1 cellular context compared by ENCODE assay signal in the genomic region with DNA sequence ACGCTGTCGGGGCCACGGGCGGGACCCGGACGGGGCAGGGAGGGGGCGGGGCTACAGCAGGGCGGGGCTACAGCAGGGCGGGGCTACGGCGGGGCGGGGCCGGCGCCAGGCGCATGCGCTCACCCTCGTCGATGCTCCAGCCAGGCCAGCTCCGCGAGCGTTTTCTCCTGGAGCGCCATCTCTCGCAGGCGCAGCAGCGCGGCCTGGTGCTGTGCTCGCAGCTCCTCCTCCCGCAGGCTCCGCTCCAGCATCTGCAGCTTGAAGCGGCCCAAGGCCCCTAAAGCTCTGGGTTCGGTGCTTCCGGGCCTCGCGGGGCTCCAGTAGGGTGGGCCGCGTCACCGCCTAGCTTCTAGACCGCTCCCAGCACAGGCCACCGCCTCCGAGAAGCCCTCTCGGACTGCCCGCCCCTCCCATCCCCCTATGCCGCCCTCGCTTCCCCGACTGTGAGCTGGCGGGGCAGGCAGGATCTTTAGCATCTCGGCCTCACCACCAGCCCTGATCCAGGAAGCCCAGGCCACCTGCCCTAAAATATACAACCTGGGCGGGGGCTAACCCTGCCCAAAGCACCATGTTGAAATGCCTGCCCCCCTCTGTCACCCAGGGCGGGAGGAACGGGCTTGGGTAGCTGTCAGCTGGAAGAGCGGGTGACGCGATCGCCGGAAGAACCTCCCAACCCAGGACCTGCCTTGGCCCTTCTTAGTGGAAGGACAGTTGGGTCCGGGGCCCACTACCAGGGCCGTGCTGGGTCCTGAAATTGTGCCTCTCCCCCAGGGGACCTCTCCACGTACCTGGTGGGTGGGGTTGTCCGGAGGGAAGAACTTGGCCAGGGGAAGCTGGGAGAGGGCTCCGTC.
TF ChIP-seq lines count a peak whose summit lies in the region.

No MANE protein-coding gene starts in this region.

TF ChIP-seq in GM12878, 131 proteins besides CTCF, POLR2A, EP300 and RAD21 (continued from another document and continues in another):
- TF ChIP-seq, protein P1, sequence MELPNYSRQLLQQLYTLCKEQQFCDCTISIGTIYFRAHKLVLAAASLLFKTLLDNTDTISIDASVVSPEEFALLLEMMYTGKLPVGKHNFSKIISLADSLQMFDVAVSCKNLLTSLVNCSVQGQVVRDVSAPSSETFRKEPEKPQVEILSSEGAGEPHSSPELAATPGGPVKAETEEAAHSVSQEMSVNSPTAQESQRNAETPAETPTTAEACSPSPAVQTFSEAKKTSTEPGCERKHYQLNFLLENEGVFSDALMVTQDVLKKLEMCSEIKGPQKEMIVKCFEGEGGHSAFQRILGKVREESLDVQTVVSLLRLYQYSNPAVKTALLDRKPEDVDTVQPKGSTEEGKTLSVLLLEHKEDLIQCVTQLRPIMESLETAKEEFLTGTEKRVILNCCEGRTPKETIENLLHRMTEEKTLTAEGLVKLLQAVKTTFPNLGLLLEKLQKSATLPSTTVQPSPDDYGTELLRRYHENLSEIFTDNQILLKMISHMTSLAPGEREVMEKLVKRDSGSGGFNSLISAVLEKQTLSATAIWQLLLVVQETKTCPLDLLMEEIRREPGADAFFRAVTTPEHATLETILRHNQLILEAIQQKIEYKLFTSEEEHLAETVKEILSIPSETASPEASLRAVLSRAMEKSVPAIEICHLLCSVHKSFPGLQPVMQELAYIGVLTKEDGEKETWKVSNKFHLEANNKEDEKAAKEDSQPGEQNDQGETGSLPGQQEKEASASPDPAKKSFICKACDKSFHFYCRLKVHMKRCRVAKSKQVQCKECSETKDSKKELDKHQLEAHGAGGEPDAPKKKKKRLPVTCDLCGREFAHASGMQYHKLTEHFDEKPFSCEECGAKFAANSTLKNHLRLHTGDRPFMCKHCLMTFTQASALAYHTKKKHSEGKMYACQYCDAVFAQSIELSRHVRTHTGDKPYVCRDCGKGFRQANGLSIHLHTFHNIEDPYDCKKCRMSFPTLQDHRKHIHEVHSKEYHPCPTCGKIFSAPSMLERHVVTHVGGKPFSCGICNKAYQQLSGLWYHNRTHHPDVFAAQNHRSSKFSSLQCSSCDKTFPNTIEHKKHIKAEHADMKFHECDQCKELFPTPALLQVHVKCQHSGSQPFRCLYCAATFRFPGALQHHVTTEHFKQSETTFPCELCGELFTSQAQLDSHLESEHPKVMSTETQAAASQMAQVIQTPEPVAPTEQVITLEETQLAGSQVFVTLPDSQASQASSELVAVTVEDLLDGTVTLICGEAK (IDR thresholded peaks at IDR 0.05; ENCODE audit: borderline replicate concordance) = no peak
- TF ChIP-seq MEF2A (IDR thresholded peaks at IDR 0.05; ENCODE audit: insufficient read depth, low read depth, low read length) (no peak), WRNIP1 (IDR thresholded peaks at IDR 0.05; ENCODE audit: borderline replicate concordance, low read depth, low read length) (no peak), RBBP5 (conservative IDR thresholded peaks at IDR 0.05) (no peak), TAF1 (IDR thresholded peaks at IDR 0.05; ENCODE audit: borderline replicate concordance, low read depth, low read length) (peak; percentile 45; the same call in 1 of the 2 replicates), PAX5 (IDR thresholded peaks at IDR 0.05; ENCODE audit: borderline replicate concordance, low read depth, low read length) (no peak), POLR2AphosphoS5 (IDR thresholded peaks at IDR 0.05; ENCODE audit: low read length) (peak; percentile 75; the same call in 1 of the 2 replicates), EGR1 (IDR thresholded peaks at IDR 0.05; ENCODE audit: borderline replicate concordance in 1 of 2, low read depth in 2 of 2, low read length in 2 of 2) (no peak), JUND (IDR thresholded peaks at IDR 0.05; ENCODE audit: low read depth, low read length) (no peak), SMC3 (IDR thresholded peaks at IDR 0.05; ENCODE audit: borderline replicate concordance, low read length) (peak; percentile 18; the same call in 1 of the 2 replicates), STAT3 (IDR thresholded peaks at IDR 0.05; ENCODE audit: low read depth, low read length) (no peak), MXI1 (IDR thresholded peaks at IDR 0.05; ENCODE audit: low read depth, low read length) (no peak), NR2C1 (IDR thresholded peaks at IDR 0.05) (no peak), GABPA (IDR thresholded peaks at IDR 0.05; ENCODE audit: low read depth) (no peak), IKZF2 (IDR thresholded peaks at IDR 0.05) (no peak), NFIC (IDR thresholded peaks at IDR 0.05; ENCODE audit: low read depth, low read length) (no peak), KDM1A (IDR thresholded peaks at IDR 0.05; ENCODE audit: borderline replicate concordance) (no peak), CBFB (IDR thresholded peaks at IDR 0.05; ENCODE audit: low read depth) (no peak), POU2F2 (IDR thresholded peaks at IDR 0.05; ENCODE audit: borderline replicate concordance, low read depth, low read length) (no peak), MTA2 (IDR thresholded peaks at IDR 0.05; ENCODE audit: low read depth) (no peak), TCF7 (IDR thresholded peaks at IDR 0.05; ENCODE audit: borderline replicate concordance) (no peak), SPI1 (IDR thresholded peaks at IDR 0.05; ENCODE audit: borderline replicate concordance, insufficient read depth, low read depth, low read length) (no peak), ZNF622 (IDR thresholded peaks at IDR 0.05) (no peak), ZNF384 (IDR thresholded peaks at IDR 0.05; ENCODE audit: borderline replicate concordance, low read depth, low read length) (no peak), FOS (IDR thresholded peaks at IDR 0.05; ENCODE audit: borderline replicate concordance, extremely low read depth, insufficient read length) (no peak), LARP7 (IDR thresholded peaks at IDR 0.05) (peak; percentile 55), FOXK2 (IDR thresholded peaks at IDR 0.05) (no peak), STAT1 (conservative IDR thresholded peaks at IDR 0.05) (no peak), KLF5 (IDR thresholded peaks at IDR 0.05; ENCODE audit: partially characterized antibody) (peak; percentile 29), SP1 (IDR thresholded peaks at IDR 0.05; ENCODE audit: low read depth, low read length) (no peak), ESRRA (IDR thresholded peaks at IDR 0.05; ENCODE audit: low read length) (no peak), PAX8 (IDR thresholded peaks at IDR 0.05) (no peak)
- TF ChIP-seq, protein P2, sequence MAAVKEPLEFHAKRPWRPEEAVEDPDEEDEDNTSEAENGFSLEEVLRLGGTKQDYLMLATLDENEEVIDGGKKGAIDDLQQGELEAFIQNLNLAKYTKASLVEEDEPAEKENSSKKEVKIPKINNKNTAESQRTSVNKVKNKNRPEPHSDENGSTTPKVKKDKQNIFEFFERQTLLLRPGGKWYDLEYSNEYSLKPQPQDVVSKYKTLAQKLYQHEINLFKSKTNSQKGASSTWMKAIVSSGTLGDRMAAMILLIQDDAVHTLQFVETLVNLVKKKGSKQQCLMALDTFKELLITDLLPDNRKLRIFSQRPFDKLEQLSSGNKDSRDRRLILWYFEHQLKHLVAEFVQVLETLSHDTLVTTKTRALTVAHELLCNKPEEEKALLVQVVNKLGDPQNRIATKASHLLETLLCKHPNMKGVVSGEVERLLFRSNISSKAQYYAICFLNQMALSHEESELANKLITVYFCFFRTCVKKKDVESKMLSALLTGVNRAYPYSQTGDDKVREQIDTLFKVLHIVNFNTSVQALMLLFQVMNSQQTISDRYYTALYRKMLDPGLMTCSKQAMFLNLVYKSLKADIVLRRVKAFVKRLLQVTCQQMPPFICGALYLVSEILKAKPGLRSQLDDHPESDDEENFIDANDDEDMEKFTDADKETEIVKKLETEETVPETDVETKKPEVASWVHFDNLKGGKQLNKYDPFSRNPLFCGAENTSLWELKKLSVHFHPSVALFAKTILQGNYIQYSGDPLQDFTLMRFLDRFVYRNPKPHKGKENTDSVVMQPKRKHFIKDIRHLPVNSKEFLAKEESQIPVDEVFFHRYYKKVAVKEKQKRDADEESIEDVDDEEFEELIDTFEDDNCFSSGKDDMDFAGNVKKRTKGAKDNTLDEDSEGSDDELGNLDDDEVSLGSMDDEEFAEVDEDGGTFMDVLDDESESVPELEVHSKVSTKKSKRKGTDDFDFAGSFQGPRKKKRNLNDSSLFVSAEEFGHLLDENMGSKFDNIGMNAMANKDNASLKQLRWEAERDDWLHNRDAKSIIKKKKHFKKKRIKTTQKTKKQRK (IDR thresholded peaks at IDR 0.05; ENCODE audit: low read depth, low read length) = no peak
- TF ChIP-seq, protein P3, sequence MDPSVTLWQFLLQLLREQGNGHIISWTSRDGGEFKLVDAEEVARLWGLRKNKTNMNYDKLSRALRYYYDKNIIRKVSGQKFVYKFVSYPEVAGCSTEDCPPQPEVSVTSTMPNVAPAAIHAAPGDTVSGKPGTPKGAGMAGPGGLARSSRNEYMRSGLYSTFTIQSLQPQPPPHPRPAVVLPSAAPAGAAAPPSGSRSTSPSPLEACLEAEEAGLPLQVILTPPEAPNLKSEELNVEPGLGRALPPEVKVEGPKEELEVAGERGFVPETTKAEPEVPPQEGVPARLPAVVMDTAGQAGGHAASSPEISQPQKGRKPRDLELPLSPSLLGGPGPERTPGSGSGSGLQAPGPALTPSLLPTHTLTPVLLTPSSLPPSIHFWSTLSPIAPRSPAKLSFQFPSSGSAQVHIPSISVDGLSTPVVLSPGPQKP (IDR thresholded peaks at IDR 0.05; ENCODE audit: low read depth, low read length) = no peak
- TF ChIP-seq, protein P4, sequence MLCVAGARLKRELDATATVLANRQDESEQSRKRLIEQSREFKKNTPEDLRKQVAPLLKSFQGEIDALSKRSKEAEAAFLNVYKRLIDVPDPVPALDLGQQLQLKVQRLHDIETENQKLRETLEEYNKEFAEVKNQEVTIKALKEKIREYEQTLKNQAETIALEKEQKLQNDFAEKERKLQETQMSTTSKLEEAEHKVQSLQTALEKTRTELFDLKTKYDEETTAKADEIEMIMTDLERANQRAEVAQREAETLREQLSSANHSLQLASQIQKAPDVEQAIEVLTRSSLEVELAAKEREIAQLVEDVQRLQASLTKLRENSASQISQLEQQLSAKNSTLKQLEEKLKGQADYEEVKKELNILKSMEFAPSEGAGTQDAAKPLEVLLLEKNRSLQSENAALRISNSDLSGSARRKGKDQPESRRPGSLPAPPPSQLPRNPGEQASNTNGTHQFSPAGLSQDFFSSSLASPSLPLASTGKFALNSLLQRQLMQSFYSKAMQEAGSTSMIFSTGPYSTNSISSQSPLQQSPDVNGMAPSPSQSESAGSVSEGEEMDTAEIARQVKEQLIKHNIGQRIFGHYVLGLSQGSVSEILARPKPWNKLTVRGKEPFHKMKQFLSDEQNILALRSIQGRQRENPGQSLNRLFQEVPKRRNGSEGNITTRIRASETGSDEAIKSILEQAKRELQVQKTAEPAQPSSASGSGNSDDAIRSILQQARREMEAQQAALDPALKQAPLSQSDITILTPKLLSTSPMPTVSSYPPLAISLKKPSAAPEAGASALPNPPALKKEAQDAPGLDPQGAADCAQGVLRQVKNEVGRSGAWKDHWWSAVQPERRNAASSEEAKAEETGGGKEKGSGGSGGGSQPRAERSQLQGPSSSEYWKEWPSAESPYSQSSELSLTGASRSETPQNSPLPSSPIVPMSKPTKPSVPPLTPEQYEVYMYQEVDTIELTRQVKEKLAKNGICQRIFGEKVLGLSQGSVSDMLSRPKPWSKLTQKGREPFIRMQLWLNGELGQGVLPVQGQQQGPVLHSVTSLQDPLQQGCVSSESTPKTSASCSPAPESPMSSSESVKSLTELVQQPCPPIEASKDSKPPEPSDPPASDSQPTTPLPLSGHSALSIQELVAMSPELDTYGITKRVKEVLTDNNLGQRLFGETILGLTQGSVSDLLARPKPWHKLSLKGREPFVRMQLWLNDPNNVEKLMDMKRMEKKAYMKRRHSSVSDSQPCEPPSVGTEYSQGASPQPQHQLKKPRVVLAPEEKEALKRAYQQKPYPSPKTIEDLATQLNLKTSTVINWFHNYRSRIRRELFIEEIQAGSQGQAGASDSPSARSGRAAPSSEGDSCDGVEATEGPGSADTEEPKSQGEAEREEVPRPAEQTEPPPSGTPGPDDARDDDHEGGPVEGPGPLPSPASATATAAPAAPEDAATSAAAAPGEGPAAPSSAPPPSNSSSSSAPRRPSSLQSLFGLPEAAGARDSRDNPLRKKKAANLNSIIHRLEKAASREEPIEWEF (IDR thresholded peaks at IDR 0.05; ENCODE audit: insufficient replicate concordance, low read depth, low read length) = no peak
- TF ChIP-seq, protein P5, sequence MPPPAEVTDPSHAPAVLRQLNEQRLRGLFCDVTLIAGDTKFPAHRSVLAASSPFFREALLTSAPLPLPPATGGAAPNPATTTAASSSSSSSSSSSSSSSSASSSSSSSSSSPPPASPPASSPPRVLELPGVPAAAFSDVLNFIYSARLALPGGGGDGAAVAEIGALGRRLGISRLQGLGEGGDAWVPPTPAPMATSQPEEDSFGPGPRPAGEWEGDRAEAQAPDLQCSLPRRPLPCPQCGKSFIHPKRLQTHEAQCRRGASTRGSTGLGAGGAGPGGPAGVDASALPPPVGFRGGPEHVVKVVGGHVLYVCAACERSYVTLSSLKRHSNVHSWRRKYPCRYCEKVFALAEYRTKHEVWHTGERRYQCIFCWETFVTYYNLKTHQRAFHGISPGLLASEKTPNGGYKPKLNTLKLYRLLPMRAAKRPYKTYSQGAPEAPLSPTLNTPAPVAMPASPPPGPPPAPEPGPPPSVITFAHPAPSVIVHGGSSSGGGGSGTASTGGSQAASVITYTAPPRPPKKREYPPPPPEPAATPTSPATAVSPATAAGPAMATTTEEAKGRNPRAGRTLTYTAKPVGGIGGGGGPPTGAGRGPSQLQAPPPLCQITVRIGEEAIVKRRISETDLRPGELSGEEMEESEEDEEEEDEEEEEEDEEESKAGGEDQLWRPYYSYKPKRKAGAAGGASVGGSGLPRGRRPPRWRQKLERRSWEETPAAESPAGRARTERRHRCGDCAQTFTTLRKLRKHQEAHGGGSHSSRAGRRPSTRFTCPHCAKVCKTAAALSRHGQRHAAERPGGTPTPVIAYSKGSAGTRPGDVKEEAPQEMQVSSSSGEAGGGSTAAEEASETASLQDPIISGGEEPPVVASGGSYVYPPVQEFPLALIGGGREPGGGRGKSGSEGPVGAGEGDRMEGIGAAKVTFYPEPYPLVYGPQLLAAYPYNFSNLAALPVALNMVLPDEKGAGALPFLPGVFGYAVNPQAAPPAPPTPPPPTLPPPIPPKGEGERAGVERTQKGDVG (CRISPR knock-in tag; IDR thresholded peaks at IDR 0.05) = no peak
- TF ChIP-seq, protein P6, sequence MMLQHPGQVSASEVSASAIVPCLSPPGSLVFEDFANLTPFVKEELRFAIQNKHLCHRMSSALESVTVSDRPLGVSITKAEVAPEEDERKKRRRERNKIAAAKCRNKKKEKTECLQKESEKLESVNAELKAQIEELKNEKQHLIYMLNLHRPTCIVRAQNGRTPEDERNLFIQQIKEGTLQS (IDR thresholded peaks at IDR 0.05; ENCODE audit: borderline replicate concordance, extremely low read depth, low read depth, low read length) = no peak
- TF ChIP-seq, protein P7, sequence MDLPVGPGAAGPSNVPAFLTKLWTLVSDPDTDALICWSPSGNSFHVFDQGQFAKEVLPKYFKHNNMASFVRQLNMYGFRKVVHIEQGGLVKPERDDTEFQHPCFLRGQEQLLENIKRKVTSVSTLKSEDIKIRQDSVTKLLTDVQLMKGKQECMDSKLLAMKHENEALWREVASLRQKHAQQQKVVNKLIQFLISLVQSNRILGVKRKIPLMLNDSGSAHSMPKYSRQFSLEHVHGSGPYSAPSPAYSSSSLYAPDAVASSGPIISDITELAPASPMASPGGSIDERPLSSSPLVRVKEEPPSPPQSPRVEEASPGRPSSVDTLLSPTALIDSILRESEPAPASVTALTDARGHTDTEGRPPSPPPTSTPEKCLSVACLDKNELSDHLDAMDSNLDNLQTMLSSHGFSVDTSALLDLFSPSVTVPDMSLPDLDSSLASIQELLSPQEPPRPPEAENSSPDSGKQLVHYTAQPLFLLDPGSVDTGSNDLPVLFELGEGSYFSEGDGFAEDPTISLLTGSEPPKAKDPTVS (IDR thresholded peaks at IDR 0.05; ENCODE audit: low read depth, low read length) = no peak
- TF ChIP-seq, protein P8, sequence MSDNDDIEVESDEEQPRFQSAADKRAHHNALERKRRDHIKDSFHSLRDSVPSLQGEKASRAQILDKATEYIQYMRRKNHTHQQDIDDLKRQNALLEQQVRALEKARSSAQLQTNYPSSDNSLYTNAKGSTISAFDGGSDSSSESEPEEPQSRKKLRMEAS (IDR thresholded peaks at IDR 0.05; ENCODE audit: low read depth, low read length) = no peak
